In genomic region chr12:59937148-59937547, GRCh38 we compare ENCODE assay signal across 17 cellular contexts.
A peak's percentile ranks its signal among the peaks of the same experiment; 100 is the strongest.
DNase-seq lines count a peak whose midpoint lies in the region; ATAC-seq, FAIRE-seq and TF ChIP-seq lines count a peak whose summit lies in the region.
"Had no signal": no experiment of that assay in that cellular context is flagged by ENCODE, and none has a peak within 500 bp of the region (broad histone marks: within the 10 kb centered on the region; RNA-seq: fewer than 3 reads in every experiment).

No MANE protein-coding gene starts in this region.

- H3K79me1 ChIP-seq in mesendoderm (ENCODE audit: low read length), result no peaks in the 10 kb centered on the region

- H3K79me2 ChIP-seq in mesendoderm (ENCODE audit: control insufficient read depth, insufficient read depth, low read length), result no peaks in the 10 kb centered on the region

- H2AK5ac ChIP-seq in mesendoderm (ENCODE audit: low read length), result no peak overlapping the region

- no peak overlapping the region for H2BK5ac ChIP-seq in mesendoderm (ENCODE audit: low read length)

- no peaks in the 10 kb centered on the region for H3K36me3 ChIP-seq in mesendoderm (ENCODE audit: control insufficient read depth, insufficient read depth, low read length)
- H3K36me3 ChIP-seq: BLaER1 treated with 17β-estradiol and CSF1 and Interleukin-3, amounts not matched to agents 10 nM and 100 nM; SJCRH30 had no signal

- no peak overlapping the region for H4K5ac ChIP-seq in mesendoderm (ENCODE audit: low read length)

- no peak for ATAC-seq in HG03571 (IDR thresholded peaks at IDR 0.05; ENCODE audit: unreplicated experiment)
- ATAC-seq: GM23338 had no signal

- TF ChIP-seq CTCF in C4-2B (conservative IDR thresholded peaks at IDR 0.05), result no peak

- H3K27me3 ChIP-seq in mesendoderm (ENCODE audit: insufficient read depth, low read length, poor library complexity), result no peaks in the 10 kb centered on the region
- H3K27me3 ChIP-seq: BLaER1 treated with 17β-estradiol and CSF1 and Interleukin-3, amounts not matched to agents 10 nM and 100 nM; SJCRH30 had no signal

- H3K4me3 ChIP-seq in mesendoderm (ENCODE audit: low read length), result no peak overlapping the region
- H3K4me3 ChIP-seq: BLaER1 treated with 17β-estradiol and CSF1 and Interleukin-3, amounts not matched to agents 10 nM and 100 nM; GM23338; SJCRH30 had no signal

- H3K23ac ChIP-seq in mesendoderm (ENCODE audit: low read length), result no peak overlapping the region

- H4K8ac ChIP-seq in mesendoderm (ENCODE audit: low read depth, low read length), result no peak overlapping the region

- FAIRE-seq in GM19239 (lab: Jason Lieb, UNC), result no peak

- no peak overlapping the region for H3K9ac ChIP-seq in mesendoderm (ENCODE audit: low read length)
- H3K9ac ChIP-seq: BLaER1 treated with 17β-estradiol and CSF1 and Interleukin-3, amounts not matched to agents 10 nM and 100 nM had no signal

- H3K27ac ChIP-seq in C4-2B (peak overlapping the region; percentile 64), mesendoderm (ENCODE audit: low read depth, low read length) (no peak overlapping the region)
- H3K27ac ChIP-seq: BLaER1 treated with 17β-estradiol and CSF1 and Interleukin-3, amounts not matched to agents 10 nM and 100 nM; RWPE1; SJCRH30 had no signal

- no peak overlapping the region for H3K4me2 ChIP-seq in mesendoderm (ENCODE audit: low read length)
- H3K4me2 ChIP-seq: BLaER1 treated with 17β-estradiol and CSF1 and Interleukin-3, amounts not matched to agents 10 nM and 100 nM; GM23338 had no signal

- no peak overlapping the region for H3K4ac ChIP-seq in mesendoderm (ENCODE audit: low read depth, low read length)

- no peak overlapping the region for H2BK120ac ChIP-seq in mesendoderm (ENCODE audit: low read depth, low read length)

- DNase-seq in M059J (ENCODE audit: low read depth), result peak; percentile 31
- DNase-seq in astrocyte of the hippocampus (ENCODE audit: low read depth, low spot score), result peak; percentile 18
- peak; percentile 21 for DNase-seq in mesendoderm
- no peak for DNase-seq in SKM-1 (lab: John Stamatoyannopoulos, UW; ENCODE audit: unreplicated experiment)
- DNase-seq in globus pallidus (ENCODE audit: low spot score), result no peak
- DNase-seq in GM19239 (ENCODE audit: insufficient read length, low spot score), result no peak
- DNase-seq: Karpas-422; MM.1S; NCI-H1092 treated with DMSO at 0.1 percent for 48 hours; NCI-H1694; NK-92 treated with Interleukin-12 subunit alpha and Interleukin-12 subunit beta, amount 100 ng/mL, for 24 hours; SJCRH30 had no signal

- no peak overlapping the region for H3K56ac ChIP-seq in mesendoderm (ENCODE audit: low read length)

- no peak overlapping the region for H2BK15ac ChIP-seq in mesendoderm (replicated peaks; ENCODE audit: low read depth)

- no peak overlapping the region for H3K18ac ChIP-seq in mesendoderm (ENCODE audit: low read length)

- H3K4me1 ChIP-seq in mesendoderm (ENCODE audit: control insufficient read depth, low read depth, low read length), result no peaks in the 10 kb centered on the region
- H3K4me1 ChIP-seq: BLaER1 treated with 17β-estradiol and CSF1 and Interleukin-3, amounts not matched to agents 10 nM and 100 nM had no signal

Comparison
In these comparisons a context has a peak if more than half of its experiments do, and no peak if none do; other contexts are left out.
1. DNase-seq: peak in M059J (single experiment), astrocyte of the hippocampus (single experiment) and mesendoderm (single experiment); none in SKM-1 (single experiment), globus pallidus (single experiment) and GM19239 (single experiment).